Comparison of ENCODE assay signal across 1 cellular context in the genomic region with DNA sequence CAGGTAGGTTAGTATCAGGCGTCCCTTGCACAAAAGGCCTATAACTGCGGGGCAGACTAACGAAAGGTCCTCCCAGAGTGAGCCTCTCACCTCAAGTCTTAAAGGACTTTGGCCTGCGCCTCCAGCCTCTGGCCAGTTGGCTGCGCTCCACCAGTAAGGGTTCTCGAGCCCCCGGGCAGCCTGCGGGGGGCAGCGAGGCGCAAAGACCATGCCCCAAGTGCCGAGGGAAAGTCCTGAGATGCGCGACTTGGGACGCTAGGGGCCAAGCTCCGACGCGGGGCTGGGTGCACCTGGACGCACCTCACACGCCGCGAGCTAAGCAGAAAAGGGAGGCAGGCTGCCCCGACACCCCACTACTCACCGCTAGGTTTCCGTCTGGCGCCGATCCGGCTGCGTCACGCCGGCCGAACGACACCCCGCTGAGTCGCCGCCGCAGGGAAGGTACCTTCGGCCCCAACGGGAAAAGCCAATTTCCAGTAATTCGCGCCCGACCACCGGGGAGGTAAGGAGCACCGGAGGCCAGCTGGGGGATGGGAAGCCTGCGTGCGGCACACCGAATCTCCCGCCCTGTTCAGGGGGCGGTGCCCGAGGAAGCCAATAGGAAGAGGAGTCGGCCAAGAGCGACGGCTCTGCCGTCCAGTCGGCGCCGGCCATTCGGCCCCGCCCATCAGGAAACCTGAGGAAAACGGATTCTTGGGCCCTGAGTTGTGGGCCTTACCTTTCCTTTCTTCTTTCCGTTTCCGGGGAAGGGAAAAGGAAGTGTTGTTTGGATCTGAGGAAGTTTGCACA.
A peak's percentile ranks its signal among the peaks of the same experiment; 100 is the strongest.
TF ChIP-seq lines count a peak whose summit lies in the region.

A gene (minus strand): TSS at position 532 of the 789 bp plus-strand sequence. CDS start 5,537 bp downstream, outside the sequence.

TF ChIP-seq in HepG2, 621 proteins besides CTCF, POLR2A, EP300 and RAD21 (continued from another document and continues in another):
- TF ChIP-seq, protein P1, sequence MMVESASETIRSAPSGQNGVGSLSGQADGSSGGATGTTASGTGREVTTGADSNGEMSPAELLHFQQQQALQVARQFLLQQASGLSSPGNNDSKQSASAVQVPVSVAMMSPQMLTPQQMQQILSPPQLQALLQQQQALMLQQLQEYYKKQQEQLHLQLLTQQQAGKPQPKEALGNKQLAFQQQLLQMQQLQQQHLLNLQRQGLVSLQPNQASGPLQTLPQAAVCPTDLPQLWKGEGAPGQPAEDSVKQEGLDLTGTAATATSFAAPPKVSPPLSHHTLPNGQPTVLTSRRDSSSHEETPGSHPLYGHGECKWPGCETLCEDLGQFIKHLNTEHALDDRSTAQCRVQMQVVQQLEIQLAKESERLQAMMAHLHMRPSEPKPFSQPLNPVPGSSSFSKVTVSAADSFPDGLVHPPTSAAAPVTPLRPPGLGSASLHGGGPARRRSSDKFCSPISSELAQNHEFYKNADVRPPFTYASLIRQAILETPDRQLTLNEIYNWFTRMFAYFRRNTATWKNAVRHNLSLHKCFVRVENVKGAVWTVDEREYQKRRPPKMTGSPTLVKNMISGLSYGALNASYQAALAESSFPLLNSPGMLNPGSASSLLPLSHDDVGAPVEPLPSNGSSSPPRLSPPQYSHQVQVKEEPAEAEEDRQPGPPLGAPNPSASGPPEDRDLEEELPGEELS (CRISPR knock-in tag; IDR thresholded peaks at IDR 0.05) = peak; percentile 32
- no peak for TF ChIP-seq IKZF1 (IDR thresholded peaks at IDR 0.05)
- TF ChIP-seq ZNF552 (CRISPR knock-in tag; IDR thresholded peaks at IDR 0.05; ENCODE audit: borderline replicate concordance) = peak; percentile 98
- peak; percentile 87 for TF ChIP-seq RBM39 (IDR thresholded peaks at IDR 0.05; ENCODE audit: low read depth, low read length, poor library complexity, severe bottlenecking)
- TF ChIP-seq BCL6 (CRISPR knock-in tag; IDR thresholded peaks at IDR 0.05) = peak; percentile 26; the same call in 1 of the 2 replicates
- no peak for TF ChIP-seq FOXA1 (IDR thresholded peaks at IDR 0.05)
- TF ChIP-seq FOXA1 (CRISPR knock-in tag; IDR thresholded peaks at IDR 0.05) = peak; percentile 3
- TF ChIP-seq, protein P2, sequence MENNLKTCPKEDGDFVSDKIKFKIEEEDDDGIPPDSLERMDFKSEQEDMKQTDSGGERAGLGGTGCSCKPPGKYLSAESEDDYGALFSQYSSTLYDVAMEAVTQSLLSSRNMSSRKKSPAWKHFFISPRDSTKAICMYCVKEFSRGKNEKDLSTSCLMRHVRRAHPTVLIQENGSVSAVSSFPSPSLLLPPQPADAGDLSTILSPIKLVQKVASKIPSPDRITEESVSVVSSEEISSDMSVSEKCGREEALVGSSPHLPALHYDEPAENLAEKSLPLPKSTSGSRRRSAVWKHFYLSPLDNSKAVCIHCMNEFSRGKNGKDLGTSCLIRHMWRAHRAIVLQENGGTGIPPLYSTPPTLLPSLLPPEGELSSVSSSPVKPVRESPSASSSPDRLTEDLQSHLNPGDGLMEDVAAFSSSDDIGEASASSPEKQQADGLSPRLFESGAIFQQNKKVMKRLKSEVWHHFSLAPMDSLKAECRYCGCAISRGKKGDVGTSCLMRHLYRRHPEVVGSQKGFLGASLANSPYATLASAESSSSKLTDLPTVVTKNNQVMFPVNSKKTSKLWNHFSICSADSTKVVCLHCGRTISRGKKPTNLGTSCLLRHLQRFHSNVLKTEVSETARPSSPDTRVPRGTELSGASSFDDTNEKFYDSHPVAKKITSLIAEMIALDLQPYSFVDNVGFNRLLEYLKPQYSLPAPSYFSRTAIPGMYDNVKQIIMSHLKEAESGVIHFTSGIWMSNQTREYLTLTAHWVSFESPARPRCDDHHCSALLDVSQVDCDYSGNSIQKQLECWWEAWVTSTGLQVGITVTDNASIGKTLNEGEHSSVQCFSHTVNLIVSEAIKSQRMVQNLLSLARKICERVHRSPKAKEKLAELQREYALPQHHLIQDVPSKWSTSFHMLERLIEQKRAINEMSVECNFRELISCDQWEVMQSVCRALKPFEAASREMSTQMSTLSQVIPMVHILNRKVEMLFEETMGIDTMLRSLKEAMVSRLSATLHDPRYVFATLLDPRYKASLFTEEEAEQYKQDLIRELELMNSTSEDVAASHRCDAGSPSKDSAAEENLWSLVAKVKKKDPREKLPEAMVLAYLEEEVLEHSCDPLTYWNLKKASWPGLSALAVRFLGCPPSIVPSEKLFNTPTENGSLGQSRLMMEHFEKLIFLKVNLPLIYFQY (CRISPR knock-in tag; IDR thresholded peaks at IDR 0.05; ENCODE audit: borderline replicate concordance) = no peak
- TF ChIP-seq SOX5 (CRISPR knock-in tag; IDR thresholded peaks at IDR 0.05; ENCODE audit: borderline replicate concordance) = peak; percentile 32; the same call in 1 of the 2 replicates
- peak; percentile 70; the same call in 1 of the 2 replicates for TF ChIP-seq RARG (CRISPR knock-in tag; IDR thresholded peaks at IDR 0.05; ENCODE audit: low read depth)
- no peak; the same call in 1 of the 2 replicates for TF ChIP-seq DNMT3B (CRISPR knock-in tag; conservative IDR thresholded peaks at IDR 0.05)
- peak; percentile 85 for TF ChIP-seq ZNF136 (CRISPR knock-in tag; IDR thresholded peaks at IDR 0.05; ENCODE audit: low read depth)
- TF ChIP-seq SOX13 (IDR thresholded peaks at IDR 0.05) = no peak; the same call in 1 of the 2 replicates
- peak in 1 of 2 experiments; percentile 35; a peak in 2 of 4 replicates for TF ChIP-seq SOX13 (CRISPR knock-in tag; conservative IDR thresholded peaks at IDR 0.05 in 1 of 2, IDR thresholded peaks at IDR 0.05 in 1 of 2)
- TF ChIP-seq, protein P3, sequence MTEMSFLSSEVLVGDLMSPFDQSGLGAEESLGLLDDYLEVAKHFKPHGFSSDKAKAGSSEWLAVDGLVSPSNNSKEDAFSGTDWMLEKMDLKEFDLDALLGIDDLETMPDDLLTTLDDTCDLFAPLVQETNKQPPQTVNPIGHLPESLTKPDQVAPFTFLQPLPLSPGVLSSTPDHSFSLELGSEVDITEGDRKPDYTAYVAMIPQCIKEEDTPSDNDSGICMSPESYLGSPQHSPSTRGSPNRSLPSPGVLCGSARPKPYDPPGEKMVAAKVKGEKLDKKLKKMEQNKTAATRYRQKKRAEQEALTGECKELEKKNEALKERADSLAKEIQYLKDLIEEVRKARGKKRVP (CRISPR knock-in tag; IDR thresholded peaks at IDR 0.05) = peak in 1 of 2 experiments; percentile 81; a peak in 2 of 4 replicates
- no peak; the same call in 1 of the 2 replicates for TF ChIP-seq GTF2F1 (IDR thresholded peaks at IDR 0.05; ENCODE audit: low read length)
- TF ChIP-seq, protein P4, sequence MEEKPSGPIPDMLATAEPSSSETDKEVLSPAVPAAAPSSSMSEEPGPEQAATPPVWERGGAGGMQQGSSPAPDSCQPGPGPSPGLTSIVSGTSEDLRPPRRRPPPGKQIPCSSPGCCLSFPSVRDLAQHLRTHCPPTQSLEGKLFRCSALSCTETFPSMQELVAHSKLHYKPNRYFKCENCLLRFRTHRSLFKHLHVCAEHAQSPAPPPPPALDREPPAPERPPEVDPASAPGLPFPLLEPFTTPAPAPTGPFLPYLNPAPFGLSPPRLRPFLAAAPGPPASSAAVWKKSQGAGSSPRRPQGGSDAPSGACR (CRISPR knock-in tag; IDR thresholded peaks at IDR 0.05) = peak; percentile 86; the same call in 1 of the 2 replicates
- peak; percentile 91; the same call in 1 of the 2 replicates for TF ChIP-seq PAX8 (CRISPR knock-in tag; IDR thresholded peaks at IDR 0.05; ENCODE audit: borderline replicate concordance)
- peak; percentile 64; the same call in 1 of the 2 replicates for TF ChIP-seq CHD4 (IDR thresholded peaks at IDR 0.05; ENCODE audit: borderline replicate concordance, low read length)
- TF ChIP-seq, protein P5, sequence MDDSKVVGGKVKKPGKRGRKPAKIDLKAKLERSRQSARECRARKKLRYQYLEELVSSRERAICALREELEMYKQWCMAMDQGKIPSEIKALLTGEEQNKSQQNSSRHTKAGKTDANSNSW (CRISPR knock-in tag; IDR thresholded peaks at IDR 0.05; ENCODE audit: borderline replicate concordance) = peak; percentile 95
- peak; percentile 74 for TF ChIP-seq ZKSCAN5 (CRISPR knock-in tag; IDR thresholded peaks at IDR 0.05)
- no peak for TF ChIP-seq ZNF383 (CRISPR knock-in tag; IDR thresholded peaks at IDR 0.05; ENCODE audit: borderline replicate concordance)
- peak; percentile 94 for TF ChIP-seq TARDBP (CRISPR knock-in tag; IDR thresholded peaks at IDR 0.05)
- 0 out of 2 replicates have a peak, but pooled peaks have one; percentile 11 for TF ChIP-seq BHLHE40 (IDR thresholded peaks at IDR 0.05; ENCODE audit: low read length)
- no peak; the same call in 1 of the 2 replicates for TF ChIP-seq NR2F2 (IDR thresholded peaks at IDR 0.05; ENCODE audit: borderline replicate concordance, low read depth)
- TF ChIP-seq, protein P6, sequence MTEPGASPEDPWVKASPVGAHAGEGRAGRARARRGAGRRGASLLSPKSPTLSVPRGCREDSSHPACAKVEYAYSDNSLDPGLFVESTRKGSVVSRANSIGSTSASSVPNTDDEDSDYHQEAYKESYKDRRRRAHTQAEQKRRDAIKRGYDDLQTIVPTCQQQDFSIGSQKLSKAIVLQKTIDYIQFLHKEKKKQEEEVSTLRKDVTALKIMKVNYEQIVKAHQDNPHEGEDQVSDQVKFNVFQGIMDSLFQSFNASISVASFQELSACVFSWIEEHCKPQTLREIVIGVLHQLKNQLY (CRISPR knock-in tag; IDR thresholded peaks at IDR 0.05) = no peak; the same call in 1 of the 2 replicates
- TF ChIP-seq, protein P7, sequence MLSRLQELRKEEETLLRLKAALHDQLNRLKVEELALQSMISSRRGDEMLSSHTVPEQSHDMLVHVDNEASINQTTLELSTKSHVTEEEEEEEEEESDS (CRISPR knock-in tag; IDR thresholded peaks at IDR 0.05; ENCODE audit: borderline replicate concordance) = peak; percentile 83; the same call in 1 of the 2 replicates
- TF ChIP-seq CHCHD3 (CRISPR knock-in tag; IDR thresholded peaks at IDR 0.05) = peak; percentile 96; the same call in 1 of the 2 replicates
- no peak for TF ChIP-seq MYNN (CRISPR knock-in tag; IDR thresholded peaks at IDR 0.05; ENCODE audit: low read depth)
- peak; percentile 92 for TF ChIP-seq ZNF124 (CRISPR knock-in tag; IDR thresholded peaks at IDR 0.05)
- no peak; the same call in 1 of the 2 replicates for TF ChIP-seq ZNF75D (CRISPR knock-in tag; IDR thresholded peaks at IDR 0.05; ENCODE audit: borderline replicate concordance)
- no peak for TF ChIP-seq RARA (CRISPR knock-in tag; IDR thresholded peaks at IDR 0.05)
- no peak for TF ChIP-seq NFIB (CRISPR knock-in tag; IDR thresholded peaks at IDR 0.05; ENCODE audit: borderline replicate concordance)
- peak; percentile 79; the same call in 1 of the 2 replicates for TF ChIP-seq SMYD3 (CRISPR knock-in tag; IDR thresholded peaks at IDR 0.05)
- TF ChIP-seq TBL1XR1 (IDR thresholded peaks at IDR 0.05; ENCODE audit: borderline replicate concordance, low read length, partially characterized antibody) = peak; percentile 27
- TF ChIP-seq GZF1 (CRISPR knock-in tag; IDR thresholded peaks at IDR 0.05) = peak; percentile 89; the same call in 1 of the 2 replicates
- TF ChIP-seq, protein P8, sequence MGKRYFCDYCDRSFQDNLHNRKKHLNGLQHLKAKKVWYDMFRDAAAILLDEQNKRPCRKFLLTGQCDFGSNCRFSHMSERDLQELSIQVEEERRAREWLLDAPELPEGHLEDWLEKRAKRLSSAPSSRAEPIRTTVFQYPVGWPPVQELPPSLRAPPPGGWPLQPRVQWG (CRISPR knock-in tag; IDR thresholded peaks at IDR 0.05; ENCODE audit: borderline replicate concordance, low read depth) = no peak
- 0 out of 2 replicates have a peak, but pooled peaks have one; percentile 37 for TF ChIP-seq ZNF24 (IDR thresholded peaks at IDR 0.05)
- TF ChIP-seq, protein P9, sequence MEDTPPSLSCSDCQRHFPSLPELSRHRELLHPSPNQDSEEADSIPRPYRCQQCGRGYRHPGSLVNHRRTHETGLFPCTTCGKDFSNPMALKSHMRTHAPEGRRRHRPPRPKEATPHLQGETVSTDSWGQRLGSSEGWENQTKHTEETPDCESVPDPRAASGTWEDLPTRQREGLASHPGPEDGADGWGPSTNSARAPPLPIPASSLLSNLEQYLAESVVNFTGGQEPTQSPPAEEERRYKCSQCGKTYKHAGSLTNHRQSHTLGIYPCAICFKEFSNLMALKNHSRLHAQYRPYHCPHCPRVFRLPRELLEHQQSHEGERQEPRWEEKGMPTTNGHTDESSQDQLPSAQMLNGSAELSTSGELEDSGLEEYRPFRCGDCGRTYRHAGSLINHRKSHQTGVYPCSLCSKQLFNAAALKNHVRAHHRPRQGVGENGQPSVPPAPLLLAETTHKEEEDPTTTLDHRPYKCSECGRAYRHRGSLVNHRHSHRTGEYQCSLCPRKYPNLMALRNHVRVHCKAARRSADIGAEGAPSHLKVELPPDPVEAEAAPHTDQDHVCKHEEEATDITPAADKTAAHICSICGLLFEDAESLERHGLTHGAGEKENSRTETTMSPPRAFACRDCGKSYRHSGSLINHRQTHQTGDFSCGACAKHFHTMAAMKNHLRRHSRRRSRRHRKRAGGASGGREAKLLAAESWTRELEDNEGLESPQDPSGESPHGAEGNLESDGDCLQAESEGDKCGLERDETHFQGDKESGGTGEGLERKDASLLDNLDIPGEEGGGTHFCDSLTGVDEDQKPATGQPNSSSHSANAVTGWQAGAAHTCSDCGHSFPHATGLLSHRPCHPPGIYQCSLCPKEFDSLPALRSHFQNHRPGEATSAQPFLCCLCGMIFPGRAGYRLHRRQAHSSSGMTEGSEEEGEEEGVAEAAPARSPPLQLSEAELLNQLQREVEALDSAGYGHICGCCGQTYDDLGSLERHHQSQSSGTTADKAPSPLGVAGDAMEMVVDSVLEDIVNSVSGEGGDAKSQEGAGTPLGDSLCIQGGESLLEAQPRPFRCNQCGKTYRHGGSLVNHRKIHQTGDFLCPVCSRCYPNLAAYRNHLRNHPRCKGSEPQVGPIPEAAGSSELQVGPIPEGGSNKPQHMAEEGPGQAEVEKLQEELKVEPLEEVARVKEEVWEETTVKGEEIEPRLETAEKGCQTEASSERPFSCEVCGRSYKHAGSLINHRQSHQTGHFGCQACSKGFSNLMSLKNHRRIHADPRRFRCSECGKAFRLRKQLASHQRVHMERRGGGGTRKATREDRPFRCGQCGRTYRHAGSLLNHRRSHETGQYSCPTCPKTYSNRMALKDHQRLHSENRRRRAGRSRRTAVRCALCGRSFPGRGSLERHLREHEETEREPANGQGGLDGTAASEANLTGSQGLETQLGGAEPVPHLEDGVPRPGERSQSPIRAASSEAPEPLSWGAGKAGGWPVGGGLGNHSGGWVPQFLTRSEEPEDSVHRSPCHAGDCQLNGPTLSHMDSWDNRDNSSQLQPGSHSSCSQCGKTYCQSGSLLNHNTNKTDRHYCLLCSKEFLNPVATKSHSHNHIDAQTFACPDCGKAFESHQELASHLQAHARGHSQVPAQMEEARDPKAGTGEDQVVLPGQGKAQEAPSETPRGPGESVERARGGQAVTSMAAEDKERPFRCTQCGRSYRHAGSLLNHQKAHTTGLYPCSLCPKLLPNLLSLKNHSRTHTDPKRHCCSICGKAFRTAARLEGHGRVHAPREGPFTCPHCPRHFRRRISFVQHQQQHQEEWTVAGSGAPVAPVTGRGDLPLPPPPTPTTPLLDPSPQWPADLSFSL (CRISPR knock-in tag; IDR thresholded peaks at IDR 0.05) = peak; percentile 69; the same call in 1 of the 2 replicates
- TF ChIP-seq HMG20B (CRISPR knock-in tag; conservative IDR thresholded peaks at IDR 0.05) = 0 out of 2 replicates have a peak, but pooled peaks have one; percentile 11
- TF ChIP-seq, protein P10, sequence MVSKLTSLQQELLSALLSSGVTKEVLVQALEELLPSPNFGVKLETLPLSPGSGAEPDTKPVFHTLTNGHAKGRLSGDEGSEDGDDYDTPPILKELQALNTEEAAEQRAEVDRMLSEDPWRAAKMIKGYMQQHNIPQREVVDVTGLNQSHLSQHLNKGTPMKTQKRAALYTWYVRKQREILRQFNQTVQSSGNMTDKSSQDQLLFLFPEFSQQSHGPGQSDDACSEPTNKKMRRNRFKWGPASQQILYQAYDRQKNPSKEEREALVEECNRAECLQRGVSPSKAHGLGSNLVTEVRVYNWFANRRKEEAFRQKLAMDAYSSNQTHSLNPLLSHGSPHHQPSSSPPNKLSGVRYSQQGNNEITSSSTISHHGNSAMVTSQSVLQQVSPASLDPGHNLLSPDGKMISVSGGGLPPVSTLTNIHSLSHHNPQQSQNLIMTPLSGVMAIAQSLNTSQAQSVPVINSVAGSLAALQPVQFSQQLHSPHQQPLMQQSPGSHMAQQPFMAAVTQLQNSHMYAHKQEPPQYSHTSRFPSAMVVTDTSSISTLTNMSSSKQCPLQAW (CRISPR knock-in tag; IDR thresholded peaks at IDR 0.05) = peak; percentile 95
